ENCODE assay signal across 1 cellular context in genomic region chr10:120480848-120481247, GRCh38.
TF ChIP-seq lines count a peak whose summit lies in the region.

No MANE protein-coding gene starts in this region.

TF ChIP-seq in HCT116, 20 proteins besides CTCF, POLR2A, EP300 and RAD21 (continued from another document):
- TF ChIP-seq TCF7L2 (IDR thresholded peaks at IDR 0.05; ENCODE audit: borderline replicate concordance, extremely low read depth, insufficient read depth, insufficient read length): no peak
- no peak for TF ChIP-seq JUND (IDR thresholded peaks at IDR 0.05)
- TF ChIP-seq ATF3 (IDR thresholded peaks at IDR 0.05): no peak
- TF ChIP-seq POLR2AphosphoS5 (IDR thresholded peaks at IDR 0.05; ENCODE audit: low read depth, low read length): no peak
- no peak for TF ChIP-seq ZBTB33 (IDR thresholded peaks at IDR 0.05; ENCODE audit: extremely low read depth, insufficient replicate concordance, low read length)
- TF ChIP-seq EGR1 (IDR thresholded peaks at IDR 0.05; ENCODE audit: low read depth): no peak
- no peak for TF ChIP-seq SRF (IDR thresholded peaks at IDR 0.05; ENCODE audit: low read depth)
- no peak for TF ChIP-seq MAX (IDR thresholded peaks at IDR 0.05)
- no peak for TF ChIP-seq CBX3 (IDR thresholded peaks at IDR 0.05; ENCODE audit: low read depth)
